ENCODE assay signal across 21 cellular contexts in the genomic region with DNA sequence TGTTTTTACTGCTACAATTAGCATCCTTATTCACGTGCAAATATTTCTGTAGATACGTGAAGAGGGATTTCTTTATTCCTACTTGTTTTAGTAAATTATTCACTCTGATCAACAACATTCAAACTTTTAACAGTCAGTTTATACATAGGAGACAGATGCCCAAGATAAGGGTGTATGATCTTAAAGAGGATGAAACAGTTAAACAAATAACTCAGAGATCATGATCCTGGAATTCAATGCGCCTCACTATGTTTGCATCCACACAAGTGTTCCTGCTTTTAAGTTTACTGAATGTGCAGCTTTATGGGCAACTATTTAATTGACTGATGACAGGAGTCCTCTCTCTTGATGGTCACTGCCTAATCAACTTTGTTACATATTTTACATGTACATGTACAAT.
DNase-seq lines count a peak whose midpoint lies in the region; ATAC-seq, FAIRE-seq and TF ChIP-seq lines count a peak whose summit lies in the region.
"Had no signal": no experiment of that assay in that cellular context is flagged by ENCODE, and none has a peak within 500 bp of the region (broad histone marks: within the 10 kb centered on the region; RNA-seq: fewer than 3 reads in every experiment).

No MANE protein-coding gene starts in this region.

- WGBS in A549 (ENCODE audit: missing lambda C conversion rate), result 5% methylated on average over 3 of the region's 3 CpGs

- ATAC-seq in A549, result peak; percentile 54 to 81; a peak in 3 of 6 replicates
- ATAC-seq: GM12878 had no signal

- DNase-seq in A549 (ENCODE audit: low read depth in 1 of 2, low spot score in 1 of 2), result peak in 1 of 2 experiments; percentile 80
- no peak for DNase-seq in NCI-H2107 (lab: John Stamatoyannopoulos, UW)
- no peak for DNase-seq in GM12891 (ENCODE audit: insufficient read length, low spot score)
- DNase-seq: BE2C; C1 segment of cervical spinal cord; CD4-positive, alpha-beta memory T cell; CD4-positive, CD25-positive, alpha-beta regulatory T cell; CD8-positive, alpha-beta memory T cell; COR-L47; DMS 273 treated with DMSO at 0.1 percent for 48 hours; DMS153; DMS79; DND-41; EL; GDM1 had no signal

- TF ChIP-seq POLR2A in A549 (IDR thresholded peaks at IDR 0.05; ENCODE audit: low read length) (no peak), GM12891 (IDR thresholded peaks at IDR 0.05; ENCODE audit: low read depth, low read length) (no peak)

- TF ChIP-seq CTCF in A549 (IDR thresholded peaks at IDR 0.05), result no peak
- no peak for TF ChIP-seq CTCF in VCaP (conservative IDR thresholded peaks at IDR 0.05)

- no peaks in the 10 kb centered on the region for H3K27me3 ChIP-seq in HUES48 (ENCODE audit: control insufficient read depth, insufficient read depth, low read length)
- H3K27me3 ChIP-seq: BE2C, BLaER1 had no signal

- no peak for TF ChIP-seq RAD21 in A549 (conservative IDR thresholded peaks at IDR 0.05 in 1 of 2, IDR thresholded peaks at IDR 0.05 in 1 of 2)

- FAIRE-seq in A549 (lab: Jason Lieb, UNC), result peak; percentile 93
- no peak for FAIRE-seq in GM12891 (lab: Jason Lieb, UNC)
- FAIRE-seq: GM12878, GM19239 had no signal

- H3K9me3 ChIP-seq in A549, result no peaks in the 10 kb centered on the region
- H3K9me3 ChIP-seq in HUES48 (ENCODE audit: control insufficient read depth, insufficient read depth, low read length), result no peaks in the 10 kb centered on the region
- H3K9me3 ChIP-seq: BE2C, BLaER1 had no signal

- CTCF ChIA-PET in A549 (lab: Yijun Ruan, JAX), result no interaction called here

- POLR2A ChIA-PET in A549 (lab: Yijun Ruan, JAX), result no interaction called here

- peak overlapping the region; percentile 95 to 100 for H3K27ac ChIP-seq in A549
- H3K27ac ChIP-seq in HUES48 (ENCODE audit: low read depth, low read length), result no peak overlapping the region
- H3K27ac ChIP-seq in VCaP, result peak overlapping the region; percentile 19; the same call in 1 of the 2 replicates
- H3K27ac ChIP-seq: 22Rv1, BLaER1 had no signal

- peak in 1 of 2 experiments; percentile 74; a peak in 2 of 5 replicates for TF ChIP-seq EP300 in A549 (IDR thresholded peaks at IDR 0.05)

- H3K36me3 ChIP-seq in HUES48 (ENCODE audit: control insufficient read depth, insufficient read depth, low read length), result no peaks in the 10 kb centered on the region
- H3K36me3 ChIP-seq: BE2C, BLaER1 had no signal

- H3K4me1 ChIP-seq in A549 (peaks cover 98% of the 10 kb centered on the region), HUES48 (ENCODE audit: control insufficient read depth, insufficient read depth, low read length) (peaks cover 59% of the 10 kb centered on the region)
- H3K4me1 ChIP-seq: BLaER1 had no signal

- H3K4me2 ChIP-seq in A549, result peak overlapping the region; percentile 60
- H3K4me2 ChIP-seq: BLaER1 had no signal

- no peak overlapping the region for H3K9ac ChIP-seq in HUES48 (ENCODE audit: low read depth, low read length)
- H3K9ac ChIP-seq: BLaER1 had no signal

- H3K4me3 ChIP-seq in A549 (no peak overlapping the region), HUES48 (ENCODE audit: low read depth, low read length) (peak overlapping the region; percentile 12; the same call in 1 of the 2 replicates)
- H3K4me3 ChIP-seq: BLaER1, GM12878 had no signal

TF ChIP-seq in A549, 52 proteins besides CTCF, POLR2A, EP300 and RAD21 (continues in another document):
- no peak; the same call in 2 of the 3 replicates for TF ChIP-seq SMC3 (IDR thresholded peaks at IDR 0.05)
- TF ChIP-seq HDAC2 (IDR thresholded peaks at IDR 0.05), result no peak
- no peak for TF ChIP-seq HOXB13 (CRISPR knock-in tag; IDR thresholded peaks at IDR 0.05; ENCODE audit: low read depth)
- TF ChIP-seq CBX8 (IDR thresholded peaks at IDR 0.05), result no peak
- TF ChIP-seq POLR2AphosphoS2 (conservative IDR thresholded peaks at IDR 0.05; ENCODE audit: low read length), result no peak
- TF ChIP-seq HOXA7 (CRISPR knock-in tag; IDR thresholded peaks at IDR 0.05), result no peak
- no peak for TF ChIP-seq FOSL2 (IDR thresholded peaks at IDR 0.05)
- TF ChIP-seq FOSL2 (CRISPR knock-in tag; IDR thresholded peaks at IDR 0.05), result peak; percentile 24; the same call in 1 of the 2 replicates
- TF ChIP-seq JUNB (IDR thresholded peaks at IDR 0.05), result peak; percentile 13; the same call in 1 of the 2 replicates
- TF ChIP-seq GATA3 (IDR thresholded peaks at IDR 0.05; ENCODE audit: borderline replicate concordance), result peak; percentile 99
- TF ChIP-seq ATOH8 (CRISPR knock-in tag; IDR thresholded peaks at IDR 0.05; ENCODE audit: low read depth), result no peak
- TF ChIP-seq KDM5A (IDR thresholded peaks at IDR 0.05), result no peak
- TF ChIP-seq BHLHE40 (IDR thresholded peaks at IDR 0.05; ENCODE audit: low read depth, low read length), result no peak
- TF ChIP-seq CHD4 (IDR thresholded peaks at IDR 0.05; ENCODE audit: borderline replicate concordance), result no peak
- TF ChIP-seq HEYL (CRISPR knock-in tag; IDR thresholded peaks at IDR 0.05), result no peak
- TF ChIP-seq JUN (IDR thresholded peaks at IDR 0.05), result 0 out of 5 replicates have a peak, but pooled peaks of 1 of the 2 experiments have one; percentile 48
- peak in 1 of 2 experiments; percentile 26; a peak in 1 of 4 replicates for TF ChIP-seq CEBPB (IDR thresholded peaks at IDR 0.05)
- TF ChIP-seq ZNF302 (CRISPR knock-in tag; IDR thresholded peaks at IDR 0.05), result no peak
- TF ChIP-seq KDM1A (IDR thresholded peaks at IDR 0.05; ENCODE audit: low read depth), result no peak
- no peak for TF ChIP-seq RFX5 (IDR thresholded peaks at IDR 0.05)
- TF ChIP-seq NPAS2 (CRISPR knock-in tag; IDR thresholded peaks at IDR 0.05; ENCODE audit: borderline replicate concordance), result no peak
- no peak for TF ChIP-seq E2F6 (IDR thresholded peaks at IDR 0.05; ENCODE audit: borderline replicate concordance, low read depth)

TF ChIP-seq in GM12891, 5 proteins besides CTCF, POLR2A, EP300 and RAD21:
- TF ChIP-seq TAF1 (IDR thresholded peaks at IDR 0.05; ENCODE audit: low read depth, low read length) (no peak), SPI1 (IDR thresholded peaks at IDR 0.05; ENCODE audit: low read depth, low read length) (no peak), POU2F2 (IDR thresholded peaks at IDR 0.05; ENCODE audit: low read depth, low read length) (no peak), PAX5 (IDR thresholded peaks at IDR 0.05; ENCODE audit: insufficient read depth, low read length, severe bottlenecking) (no peak), POLR2AphosphoS5 (IDR thresholded peaks at IDR 0.05; ENCODE audit: low read depth, low read length) (no peak)
